In the genomic region with DNA sequence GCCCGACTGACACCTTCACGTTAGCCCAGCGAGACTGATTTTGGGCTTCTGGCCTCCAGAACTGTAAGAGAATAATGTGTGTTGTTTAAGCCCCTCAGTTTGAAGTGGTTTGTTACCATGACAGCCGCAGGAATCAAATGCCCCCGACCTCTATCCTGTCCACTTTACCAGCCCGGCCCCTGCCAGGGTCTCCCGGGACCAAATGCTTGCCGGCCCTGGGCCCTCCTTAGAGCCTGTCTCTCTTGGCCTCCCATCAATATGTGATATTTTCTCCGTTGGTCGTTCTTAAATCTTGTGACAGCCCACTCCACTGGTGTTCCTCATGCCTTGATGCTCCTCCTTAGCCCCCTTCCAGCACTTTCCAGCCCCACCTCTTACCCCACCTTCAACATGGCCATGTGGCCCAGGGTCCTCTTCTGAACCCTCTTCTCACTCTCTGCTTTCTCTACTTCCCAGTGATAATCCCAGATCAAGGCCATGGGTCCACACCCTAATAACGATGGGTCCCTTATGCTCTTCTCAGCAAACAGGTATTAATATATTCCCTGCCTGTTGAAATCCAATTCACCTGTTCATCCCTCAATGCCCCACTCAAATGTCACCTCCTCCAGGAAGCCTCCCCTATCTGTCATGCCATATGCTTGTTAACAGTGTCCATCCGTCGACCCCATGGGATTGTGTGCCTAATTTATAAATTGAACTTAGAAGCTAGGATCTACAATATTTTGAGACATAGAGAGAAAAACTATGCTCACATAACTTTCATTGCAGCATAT, we compare ENCODE assay signal across 24 cellular contexts.
DNase-seq lines count a peak whose midpoint lies in the region; ATAC-seq and TF ChIP-seq lines count a peak whose summit lies in the region.
"Had no signal": no experiment of that assay in that cellular context is flagged by ENCODE, and none has a peak within 500 bp of the region (broad histone marks: within the 10 kb centered on the region; RNA-seq: fewer than 3 reads in every experiment).

No MANE protein-coding gene starts in this region.

- no peaks in the 10 kb centered on the region for H3K79me1 ChIP-seq in IMR-90 (ENCODE audit: low read depth in 1 of 2, low read length in 2 of 2)

- H3K4me2 ChIP-seq in IMR-90 (ENCODE audit: low read depth, low read length): no peak overlapping the region

- H3K9ac ChIP-seq in IMR-90 (ENCODE audit: low read depth, low read length): no peak overlapping the region

- H2AFZ ChIP-seq in IMR-90 (replicated peaks; ENCODE audit: low read length, poor library complexity): no peak overlapping the region

- no TSS peak for BruUV-seq in IMR-90 (replicated peaks; lab: Mats Ljungman, UMichigan)

- H3K23ac ChIP-seq in IMR-90 (ENCODE audit: low read depth, low read length): no peak overlapping the region

- H3K27me3 ChIP-seq in IMR-90 (ENCODE audit: control insufficient read depth, insufficient read depth, low read length) (no peaks in the 10 kb centered on the region), body of pancreas (no peaks in the 10 kb centered on the region), spleen (replicated peaks in 1 of 7) (no peaks in the 10 kb centered on the region)
- H3K27me3 ChIP-seq: Peyer's patch had no signal

- no peak for ATAC-seq in IMR-90 (ENCODE audit: low read depth)
- ATAC-seq in body of pancreas: no peak
- ATAC-seq in stimulated activated naive B cell treated with anti-CD40 and anti-IgM and Interleukin-4, amounts not matched to agents 10 μg/mL and 1 μg/mL and 100 μg/mL, for 72 hours (replicated peaks): no peak
- no peak for ATAC-seq in HG02981 (IDR thresholded peaks at IDR 0.05; ENCODE audit: unreplicated experiment)
- ATAC-seq: left cardiac atrium; stimulated activated naive CD8-positive, alpha-beta T cell treated with anti-CD3 and anti-CD28 coated beads, Interleukin-15, amount 100 ng/mL, for 72 hours had no signal

- H3K4me1 ChIP-seq in IMR-90 (ENCODE audit: control insufficient read depth, insufficient read depth, low read length) (peaks cover 6% of the 10 kb centered on the region; the same call in 1 of the 2 replicates), body of pancreas (peaks cover 23% of the 10 kb centered on the region), spleen (peaks cover 0 to 18% (median 9%) of the 10 kb centered on the region in 6 donors)
- H3K4me1 ChIP-seq: HAP-1 had no signal

- H3K9me3 ChIP-seq in IMR-90 (ENCODE audit: control insufficient read depth, insufficient read depth, low read length): no peaks in the 10 kb centered on the region
- H3K9me3 ChIP-seq in body of pancreas: no peaks in the 10 kb centered on the region
- no peaks in the 10 kb centered on the region for H3K9me3 ChIP-seq in spleen
- H3K9me3 ChIP-seq: HAP-1, Peyer's patch had no signal

- no peak overlapping the region for H3K14ac ChIP-seq in IMR-90 (replicated peaks; ENCODE audit: low read depth, low read length)

- 0 out of 3 replicates have a peak overlapping the region, but pooled peaks have one; percentile 59 for H2BK15ac ChIP-seq in IMR-90 (ENCODE audit: low read depth, low read length)

- H3K36me3 ChIP-seq in IMR-90 (ENCODE audit: control insufficient read depth, insufficient read depth, low read length) (no peaks in the 10 kb centered on the region), body of pancreas (replicated peaks in 1 of 2; ENCODE audit: insufficient read depth in 1 of 2, low read depth in 2 of 2) (no peaks in the 10 kb centered on the region), spleen (no peaks in the 10 kb centered on the region)
- H3K36me3 ChIP-seq: HAP-1, Peyer's patch, WERI-Rb-1 had no signal

- peak overlapping the region; percentile 66; the same call in 1 of the 2 replicates for H4K91ac ChIP-seq in IMR-90 (ENCODE audit: insufficient read depth, low read depth, low read length)

- TF ChIP-seq POLR2A in IMR-90 (IDR thresholded peaks at IDR 0.05; ENCODE audit: low read depth, low read length): no peak
- no peak for TF ChIP-seq POLR2A in body of pancreas (IDR thresholded peaks at IDR 0.05)
- no peak for TF ChIP-seq POLR2A in spleen (IDR thresholded peaks at IDR 0.05)

- H3K27ac Mint-ChIP-seq in mesothelial cell of epicardium: peak overlapping the region; percentile 95
- H3K27ac Mint-ChIP-seq in stimulated activated naive B cell treated with anti-CD40 and anti-IgM and Interleukin-4, amounts not matched to agents 10 μg/mL and 1 μg/mL and 100 μg/mL, for 72 hours: no peak overlapping the region
- H3K27ac Mint-ChIP-seq: activated naive CD8-positive, alpha-beta T cell treated with anti-CD3 and anti-CD28 coated beads, Interleukin-2, amount 10 ng/mL, durations not matched to agents 7 days and 5 days; activated T-helper 2 cell treated with anti-CD3 and anti-CD28 coated beads, Interferon-gamma antibody, Interleukin-2, Interleukin-4, amounts not matched to agents 10 μg/mL and 5 μg/mL and 100 μg/mL, durations not matched to agents 14 hours and 24 hours and 36 hours; IgD-negative memory B cell had no signal

- no peaks in the 10 kb centered on the region for H3K9me3 Mint-ChIP-seq in mesothelial cell of epicardium
- no peaks in the 10 kb centered on the region for H3K9me3 Mint-ChIP-seq in stimulated activated naive B cell treated with anti-CD40 and anti-IgM and Interleukin-4, amounts not matched to agents 10 μg/mL and 1 μg/mL and 100 μg/mL, for 72 hours
- H3K9me3 Mint-ChIP-seq: activated naive CD8-positive, alpha-beta T cell treated with anti-CD3 and anti-CD28 coated beads, Interleukin-2, amount 10 ng/mL, durations not matched to agents 7 days and 5 days; activated T-helper 2 cell treated with anti-CD3 and anti-CD28 coated beads, Interferon-gamma antibody, Interleukin-2, Interleukin-4, amounts not matched to agents 10 μg/mL and 5 μg/mL and 100 μg/mL, durations not matched to agents 14 hours and 24 hours and 36 hours; CD4-positive, alpha-beta memory T cell; IgD-negative memory B cell; stimulated activated naive CD8-positive, alpha-beta T cell treated with anti-CD3 and anti-CD28 coated beads, Interleukin-15, amount 100 ng/mL, for 72 hours; T-helper 2 cell treated with Interferon-gamma antibody and Interleukin-4, amounts not matched to agents 5 μg/mL and 100 μg/mL, for 36 hours had no signal

- CTCF ChIA-PET in IMR-90 (lab: Yijun Ruan, JAX): no interaction called here

- peaks cover 52% of the 10 kb centered on the region for H3K4me1 Mint-ChIP-seq in mesothelial cell of epicardium
- H3K4me1 Mint-ChIP-seq in stimulated activated naive B cell treated with anti-CD40 and anti-IgM and Interleukin-4, amounts not matched to agents 10 μg/mL and 1 μg/mL and 100 μg/mL, for 72 hours: no peaks in the 10 kb centered on the region

- no peak overlapping the region for H4K5ac ChIP-seq in IMR-90 (ENCODE audit: low read depth, low read length)

- H3K27me3 Mint-ChIP-seq in mesothelial cell of epicardium (ENCODE audit: low read depth): no peaks in the 10 kb centered on the region
- H3K27me3 Mint-ChIP-seq in stimulated activated naive B cell treated with anti-CD40 and anti-IgM and Interleukin-4, amounts not matched to agents 10 μg/mL and 1 μg/mL and 100 μg/mL, for 72 hours: no peaks in the 10 kb centered on the region
- H3K27me3 Mint-ChIP-seq: activated naive CD8-positive, alpha-beta T cell treated with anti-CD3 and anti-CD28 coated beads, Interleukin-2, amount 10 ng/mL, durations not matched to agents 7 days and 5 days; CD4-positive, alpha-beta memory T cell; IgD-negative memory B cell; stimulated activated naive CD8-positive, alpha-beta T cell treated with anti-CD3 and anti-CD28 coated beads, Interleukin-15, amount 100 ng/mL, for 72 hours had no signal

- 0 out of 2 replicates have a peak overlapping the region, but pooled peaks have one; percentile 44 for H2AK5ac ChIP-seq in IMR-90 (ENCODE audit: low read depth, low read length)

- DNase-seq in IMR-90 (no peak), body of pancreas (peak in 1 of 4 donors; percentile 8), mesothelial cell of epicardium (ENCODE audit: low spot score in 2 of 2, unreplicated experiment in 2 of 2) (no peak), spleen (peak; percentile 34), substantia nigra (lab: John Stamatoyannopoulos, UW) (no peak)
- DNase-seq in stimulated activated naive B cell treated with anti-CD40 and anti-IgM and Interleukin-4, amounts not matched to agents 10 μg/mL and 1 μg/mL and 100 μg/mL, for 72 hours: no peak
- DNase-seq: activated CD4-positive, alpha-beta T cell treated with anti-CD3 and anti-CD28 coated beads, Interleukin-2, amount 50 U/mL, for 4 hours; activated CD8-positive, alpha-beta memory T cell treated with anti-CD3 and anti-CD28 coated beads, Interleukin-2, amount 50 U/mL, for 48 hours; activated naive CD8-positive, alpha-beta T cell treated with anti-CD3 and anti-CD28 coated beads, Interleukin-2, amount 10 ng/mL, durations not matched to agents 7 days and 5 days; CD4-positive, alpha-beta memory T cell; effector memory CD4-positive, alpha-beta T cell; GF-D8; left cardiac atrium; NCI-H1436; NCI-H524 treated with DMSO at 0.1 percent for 48 hours; stimulated activated naive CD8-positive, alpha-beta T cell treated with anti-CD3 and anti-CD28 coated beads, Interleukin-15, amount 100 ng/mL, for 72 hours; WERI-Rb-1 had no signal

- no peak overlapping the region for H3K4me3 ChIP-seq in IMR-90 (ENCODE audit: insufficient read depth, low read depth, low read length)
- no peak overlapping the region for H3K4me3 ChIP-seq in body of pancreas
- no peak overlapping the region for H3K4me3 ChIP-seq in spleen
- H3K4me3 ChIP-seq: HAP-1, Peyer's patch, SK-N-MC had no signal

- H3K4me3 Mint-ChIP-seq in mesothelial cell of epicardium: no peak overlapping the region
- H3K4me3 Mint-ChIP-seq in stimulated activated naive B cell treated with anti-CD40 and anti-IgM and Interleukin-4, amounts not matched to agents 10 μg/mL and 1 μg/mL and 100 μg/mL, for 72 hours: no peak overlapping the region
- H3K4me3 Mint-ChIP-seq: activated naive CD8-positive, alpha-beta T cell treated with anti-CD3 and anti-CD28 coated beads, Interleukin-2, amount 10 ng/mL, durations not matched to agents 7 days and 5 days; IgD-negative memory B cell; stimulated activated naive CD8-positive, alpha-beta T cell treated with anti-CD3 and anti-CD28 coated beads, Interleukin-15, amount 100 ng/mL, for 72 hours; T-helper 2 cell treated with Interferon-gamma antibody and Interleukin-4, amounts not matched to agents 5 μg/mL and 100 μg/mL, for 36 hours had no signal

- H3K36me3 Mint-ChIP-seq in mesothelial cell of epicardium: no peaks in the 10 kb centered on the region
- no peaks in the 10 kb centered on the region for H3K36me3 Mint-ChIP-seq in stimulated activated naive B cell treated with anti-CD40 and anti-IgM and Interleukin-4, amounts not matched to agents 10 μg/mL and 1 μg/mL and 100 μg/mL, for 72 hours
- H3K36me3 Mint-ChIP-seq: activated naive CD8-positive, alpha-beta T cell treated with anti-CD3 and anti-CD28 coated beads, Interleukin-2, amount 10 ng/mL, durations not matched to agents 7 days and 5 days; CD4-positive, alpha-beta memory T cell; IgD-negative memory B cell had no signal

- dilution Hi-C loops in IMR-90 (cut with HindIII; ENCODE audit: low sequenced_read_pairs, unreplicated experiment): no loop called here

- intact Hi-C loops in IMR-90 (cut with micrococcal nuclease): no loop called here
- intact Hi-C loops in body of pancreas (cut with DNase I): loop anchor here (10.0 kb wide), 1 partner anchor 181 kb away; no protein-coding TSS in a partner anchor
- intact Hi-C loops in spleen (cut with DNase I; ENCODE audit: low total_unique reads): no loop called here

- no peak overlapping the region for H3K56ac ChIP-seq in IMR-90 (ENCODE audit: extremely low read depth, insufficient read depth, low read length)

- no peak overlapping the region for H2AK9ac ChIP-seq in IMR-90 (replicated peaks; ENCODE audit: low read depth, low read length, poor library complexity)

- H2BK20ac ChIP-seq in IMR-90 (ENCODE audit: low read depth, low read length): no peak overlapping the region

- 95% methylated on average over 10 of the region's 13 CpGs; no CpG with 5 or more reads in 1 of the 2 experiments for WGBS in IMR-90 (ENCODE audit: extremely low coverage in 2 of 2, insufficient read length in 1 of 2), 2 experiments
- WGBS in body of pancreas, 2 donors: 96 to 98% methylated on average over 13 of the region's 13 CpGs
- WGBS in spleen, 5 donors: 90 to 95% (median 94%) methylated on average over 13 of the region's 13 CpGs

- H4K8ac ChIP-seq in IMR-90 (ENCODE audit: low read depth in 2 of 2, low read length in 2 of 2): no peak overlapping the region; a peak in 1 of 4 replicates

- no peak for TF ChIP-seq RAD21 in IMR-90 (IDR thresholded peaks at IDR 0.05; ENCODE audit: low read length)

- in situ Hi-C loops in IMR-90 (cut with MboI; ENCODE audit: low sequenced_read_pairs): no loop called here

- POLR2A ChIA-PET in IMR-90 (lab: Charles Lee; ENCODE audit: unreplicated experiment): no interaction called here

- no peak overlapping the region for H2BK5ac ChIP-seq in IMR-90 (ENCODE audit: low read depth, low read length, poor library complexity, severe bottlenecking)

- peak overlapping the region; percentile 44; the same call in 1 of the 2 replicates for H2BK120ac ChIP-seq in IMR-90 (ENCODE audit: low read depth, low read length)

- H3K27ac ChIP-seq in IMR-90 (ENCODE audit: insufficient read depth, low read length) (no peak overlapping the region), body of pancreas (peak overlapping the region in 3 of 4 donors; percentile 70 to 80 (median 78)), spleen (no peak overlapping the region), substantia nigra (ENCODE audit: low read depth, low read length, poor library complexity, severe bottlenecking) (no peak overlapping the region)
- H3K27ac ChIP-seq: SK-N-MC, WERI-Rb-1 had no signal

- peaks cover 2% of the 10 kb centered on the region; the same call in 1 of the 2 replicates for H3K9me1 ChIP-seq in IMR-90 (ENCODE audit: insufficient read depth, low read length)

- H3K4ac ChIP-seq in IMR-90 (ENCODE audit: low read depth, low read length): no peak overlapping the region

- H4K20me1 ChIP-seq in IMR-90 (ENCODE audit: insufficient read depth, low read length): no peaks in the 10 kb centered on the region

- no peak overlapping the region for H3K18ac ChIP-seq in IMR-90 (ENCODE audit: low read depth, low read length)

- no peak for TF ChIP-seq CTCF in IMR-90 (conservative IDR thresholded peaks at IDR 0.05; ENCODE audit: low read depth, low read length)
- no peak for TF ChIP-seq CTCF in body of pancreas (IDR thresholded peaks at IDR 0.05)
- TF ChIP-seq CTCF in mesothelial cell of epicardium (IDR thresholded peaks at IDR 0.05; ENCODE audit: unreplicated experiment): no peak
- TF ChIP-seq CTCF in spleen (IDR thresholded peaks at IDR 0.05 in 8 of 11, conservative IDR thresholded peaks at IDR 0.05 in 3 of 11): no peak

Comparison
In these comparisons a context has a peak if more than half of its experiments do, and no peak if none do; other contexts are left out.
1. H3K27ac ChIP-seq: peak in body of pancreas (3 of 4); none in IMR-90 (single experiment), spleen (0 of 8) and substantia nigra (single experiment).